Comparison of ENCODE assay signal across 14 cellular contexts in genomic region chr6:35309611-35310264, GRCh38. TPM values are rescaled to one million over a fixed set of nuclear protein-coding genes. Genes with fewer than 3 reads are reported as not detected.
DNase-seq lines count a peak whose midpoint lies in the region; ATAC-seq and TF ChIP-seq lines count a peak whose summit lies in the region.
"Had no signal": no experiment of that assay in that cellular context is flagged by ENCODE, and none has a peak within 500 bp of the region (broad histone marks: within the 10 kb centered on the region; RNA-seq: fewer than 3 reads in every experiment).

No MANE protein-coding gene starts in this region.

- no peak for DNase-seq in activated naive CD4-positive, alpha-beta T cell treated with anti-CD3 and anti-CD28 coated beads, Interleukin-2, amount 10 ng/mL, durations not matched to agents 7 days and 5 days
- no peak for DNase-seq in activated naive CD4-positive, alpha-beta T cell treated with anti-CD3 and anti-CD28 coated beads, Interleukin-2, amount 50 U/mL, for 16 hours
- DNase-seq in activated CD8-positive, alpha-beta T cell treated with anti-CD3 and anti-CD28 coated beads, Interleukin-2, amount 10 ng/mL, durations not matched to agents 7 days and 5 days = no peak
- no peak for DNase-seq in endothelial cell (ENCODE audit: low spot score)
- no peak for DNase-seq in stimulated activated naive B cell treated with anti-CD40 and anti-IgM and Interleukin-4, amounts not matched to agents 10 μg/mL and 1 μg/mL and 100 μg/mL, for 72 hours
- DNase-seq in cerebellar cortex (ENCODE audit: low spot score) = no peak
- no peak for DNase-seq in AML-193 (lab: John Stamatoyannopoulos, UW)
- DNase-seq: KBM-7, NCI-H1092 treated with DMSO at 0.1 percent for 48 hours, NCI-H748 treated with DMSO at 0.1 percent for 48 hours, posterior cingulate gyrus, SW 1271 had no signal

- peaks cover 86% of the 10 kb centered on the region for H3K4me1 Mint-ChIP-seq in activated naive CD4-positive, alpha-beta T cell treated with anti-CD3 and anti-CD28 coated beads, Interleukin-2, amount 10 ng/mL, durations not matched to agents 7 days and 5 days
- H3K4me1 Mint-ChIP-seq in activated CD8-positive, alpha-beta T cell treated with anti-CD3 and anti-CD28 coated beads, Interleukin-2, amount 10 ng/mL, durations not matched to agents 7 days and 5 days (ENCODE audit: low read depth) = peaks cover 81% of the 10 kb centered on the region
- peaks cover 37% of the 10 kb centered on the region for H3K4me1 Mint-ChIP-seq in endothelial cell (ENCODE audit: unreplicated experiment)
- H3K4me1 Mint-ChIP-seq in stimulated activated naive B cell treated with anti-CD40 and anti-IgM and Interleukin-4, amounts not matched to agents 10 μg/mL and 1 μg/mL and 100 μg/mL, for 72 hours = peaks cover 51 to 71% of the 10 kb centered on the region in 2 donors
- H3K4me1 Mint-ChIP-seq: WTC11 had no signal

- no peaks in the 10 kb centered on the region for H3K9me3 Mint-ChIP-seq in activated naive CD4-positive, alpha-beta T cell treated with anti-CD3 and anti-CD28 coated beads, Interleukin-2, amount 10 ng/mL, durations not matched to agents 7 days and 5 days
- H3K9me3 Mint-ChIP-seq in activated CD8-positive, alpha-beta T cell treated with anti-CD3 and anti-CD28 coated beads, Interleukin-2, amount 10 ng/mL, durations not matched to agents 7 days and 5 days (ENCODE audit: insufficient read depth) = no peaks in the 10 kb centered on the region
- no peaks in the 10 kb centered on the region for H3K9me3 Mint-ChIP-seq in endothelial cell (ENCODE audit: unreplicated experiment)
- no peaks in the 10 kb centered on the region for H3K9me3 Mint-ChIP-seq in stimulated activated naive B cell treated with anti-CD40 and anti-IgM and Interleukin-4, amounts not matched to agents 10 μg/mL and 1 μg/mL and 100 μg/mL, for 72 hours
- H3K9me3 Mint-ChIP-seq: WTC11 had no signal

- no peak for TF ChIP-seq CTCF in endothelial cell (IDR thresholded peaks at IDR 0.05; ENCODE audit: unreplicated experiment)

- H3K27ac Mint-ChIP-seq in activated naive CD4-positive, alpha-beta T cell treated with anti-CD3 and anti-CD28 coated beads, Interleukin-2, amount 10 ng/mL, durations not matched to agents 7 days and 5 days = peak overlapping the region; percentile 97
- H3K27ac Mint-ChIP-seq in activated CD8-positive, alpha-beta T cell treated with anti-CD3 and anti-CD28 coated beads, Interleukin-2, amount 10 ng/mL, durations not matched to agents 7 days and 5 days = peak overlapping the region; percentile 96
- peak overlapping the region; percentile 30 for H3K27ac Mint-ChIP-seq in endothelial cell (ENCODE audit: unreplicated experiment)
- peak overlapping the region; percentile 88 for H3K27ac Mint-ChIP-seq in stimulated activated naive B cell treated with anti-CD40 and anti-IgM and Interleukin-4, amounts not matched to agents 10 μg/mL and 1 μg/mL and 100 μg/mL, for 72 hours

- no peaks in the 10 kb centered on the region for H3K27me3 Mint-ChIP-seq in activated naive CD4-positive, alpha-beta T cell treated with anti-CD3 and anti-CD28 coated beads, Interleukin-2, amount 10 ng/mL, durations not matched to agents 7 days and 5 days
- H3K27me3 Mint-ChIP-seq in activated CD8-positive, alpha-beta T cell treated with anti-CD3 and anti-CD28 coated beads, Interleukin-2, amount 10 ng/mL, durations not matched to agents 7 days and 5 days (ENCODE audit: low read depth) = no peaks in the 10 kb centered on the region
- no peaks in the 10 kb centered on the region for H3K27me3 Mint-ChIP-seq in endothelial cell (ENCODE audit: unreplicated experiment)
- H3K27me3 Mint-ChIP-seq in stimulated activated naive B cell treated with anti-CD40 and anti-IgM and Interleukin-4, amounts not matched to agents 10 μg/mL and 1 μg/mL and 100 μg/mL, for 72 hours = no peaks in the 10 kb centered on the region

- H3K4me3 Mint-ChIP-seq in activated naive CD4-positive, alpha-beta T cell treated with anti-CD3 and anti-CD28 coated beads, Interleukin-2, amount 10 ng/mL, durations not matched to agents 7 days and 5 days = peak overlapping the region; percentile 49
- H3K4me3 Mint-ChIP-seq in activated CD8-positive, alpha-beta T cell treated with anti-CD3 and anti-CD28 coated beads, Interleukin-2, amount 10 ng/mL, durations not matched to agents 7 days and 5 days = peak overlapping the region; percentile 65
- H3K4me3 Mint-ChIP-seq in endothelial cell (ENCODE audit: unreplicated experiment) = peak overlapping the region; percentile 42
- H3K4me3 Mint-ChIP-seq in stimulated activated naive B cell treated with anti-CD40 and anti-IgM and Interleukin-4, amounts not matched to agents 10 μg/mL and 1 μg/mL and 100 μg/mL, for 72 hours = peak overlapping the region; percentile 5 to 44
- H3K4me3 Mint-ChIP-seq: WTC11 had no signal

- no peak for ATAC-seq in activated CD8-positive, alpha-beta T cell treated with anti-CD3 and anti-CD28 coated beads, Interleukin-2, amount 10 ng/mL, durations not matched to agents 7 days and 5 days
- ATAC-seq in stimulated activated naive B cell treated with anti-CD40 and anti-IgM and Interleukin-4, amounts not matched to agents 10 μg/mL and 1 μg/mL and 100 μg/mL, for 72 hours (replicated peaks) = no peak
- no peak for ATAC-seq in GM18520 (IDR thresholded peaks at IDR 0.05; ENCODE audit: unreplicated experiment)
- ATAC-seq: WTC11 had no signal

- H3K36me3 Mint-ChIP-seq in activated naive CD4-positive, alpha-beta T cell treated with anti-CD3 and anti-CD28 coated beads, Interleukin-2, amount 10 ng/mL, durations not matched to agents 7 days and 5 days = peaks cover 76% of the 10 kb centered on the region
- H3K36me3 Mint-ChIP-seq in activated CD8-positive, alpha-beta T cell treated with anti-CD3 and anti-CD28 coated beads, Interleukin-2, amount 10 ng/mL, durations not matched to agents 7 days and 5 days (ENCODE audit: low read depth) = peaks cover 79% of the 10 kb centered on the region
- no peaks in the 10 kb centered on the region for H3K36me3 Mint-ChIP-seq in endothelial cell (ENCODE audit: low read depth, unreplicated experiment)
- peaks cover 33 to 61% of the 10 kb centered on the region in 2 donors for H3K36me3 Mint-ChIP-seq in stimulated activated naive B cell treated with anti-CD40 and anti-IgM and Interleukin-4, amounts not matched to agents 10 μg/mL and 1 μg/mL and 100 μg/mL, for 72 hours
- H3K36me3 Mint-ChIP-seq: WTC11 had no signal

- POLR2A ChIA-PET in activated CD8-positive, alpha-beta T cell treated with anti-CD3 and anti-CD28 coated beads, Interleukin-2, amount 10 ng/mL, durations not matched to agents 7 days and 5 days (lab: Charles Lee) = interaction anchor here (0.7 to 4.3 kb wide), 6 partner anchors 11 to 140 kb away, joined by 3 to 59 read pairs (median 6); partner anchors contain the start of genes DEF6 and PPARD

- CTCF ChIA-PET in activated naive CD4-positive, alpha-beta T cell treated with anti-CD3 and anti-CD28 coated beads, Interleukin-2, amount 10 ng/mL, durations not matched to agents 7 days and 5 days (lab: Charles Lee) = interaction anchor here (1.0 to 5.9 kb wide), 4 partner anchors 11 to 140 kb away, joined by 3 to 57 read pairs (median 6); partner anchors contain the start of gene DEF6
- CTCF ChIA-PET in activated CD8-positive, alpha-beta T cell treated with anti-CD3 and anti-CD28 coated beads, Interleukin-2, amount 10 ng/mL, durations not matched to agents 7 days and 5 days (lab: Charles Lee) = interaction anchor here (0.6 to 26.7 kb wide), 6 partner anchors 9 to 140 kb away, joined by 3 to 446 read pairs (median 4); partner anchors contain the start of genes DEF6 and PPARD

RNA-seq across cellular contexts. Expression of gene DEF6, which starts 12.1 kb away (rescaled TPM):
- 100 to 1,000 TPM; 191 to 195 TPM for total RNA-seq in activated CD8-positive, alpha-beta T cell treated with anti-CD3 and anti-CD28 coated beads, Interleukin-2, amount 10 ng/mL, durations not matched to agents 7 days and 5 days
- 24.0 TPM for total RNA-seq in endothelial cell (ENCODE audit: unreplicated experiment)

RNA-seq across cellular contexts. Expression of gene PPARD, which starts 32.6 kb away (rescaled TPM):
- 10 to 100 TPM; 36.3 to 36.7 TPM for total RNA-seq in activated CD8-positive, alpha-beta T cell treated with anti-CD3 and anti-CD28 coated beads, Interleukin-2, amount 10 ng/mL, durations not matched to agents 7 days and 5 days
- total RNA-seq in endothelial cell (ENCODE audit: unreplicated experiment) = 38.7 TPM

RNA-seq across cellular contexts. Expression of gene ZNF76, which starts 50.2 kb away (rescaled TPM):
- 10 to 100 TPM; 39.4 to 41.6 TPM for total RNA-seq in activated CD8-positive, alpha-beta T cell treated with anti-CD3 and anti-CD28 coated beads, Interleukin-2, amount 10 ng/mL, durations not matched to agents 7 days and 5 days
- 26.4 TPM for total RNA-seq in endothelial cell (ENCODE audit: unreplicated experiment)

Comparison
In these comparisons a context has a peak if more than half of its experiments do, and no peak if none do; other contexts are left out.
1. H3K27ac Mint-ChIP-seq: peak in every context shown above with its lines; median percentile 97 in activated naive CD4-positive, alpha-beta T cell treated with anti-CD3 and anti-CD28 coated beads, Interleukin-2, amount 10 ng/mL, durations not matched to agents 7 days and 5 days; 96 in activated CD8-positive, alpha-beta T cell treated with anti-CD3 and anti-CD28 coated beads, Interleukin-2, amount 10 ng/mL, durations not matched to agents 7 days and 5 days; 88 in stimulated activated naive B cell treated with anti-CD40 and anti-IgM and Interleukin-4, amounts not matched to agents 10 μg/mL and 1 μg/mL and 100 μg/mL, for 72 hours; 30 in endothelial cell.